In the genomic region with DNA sequence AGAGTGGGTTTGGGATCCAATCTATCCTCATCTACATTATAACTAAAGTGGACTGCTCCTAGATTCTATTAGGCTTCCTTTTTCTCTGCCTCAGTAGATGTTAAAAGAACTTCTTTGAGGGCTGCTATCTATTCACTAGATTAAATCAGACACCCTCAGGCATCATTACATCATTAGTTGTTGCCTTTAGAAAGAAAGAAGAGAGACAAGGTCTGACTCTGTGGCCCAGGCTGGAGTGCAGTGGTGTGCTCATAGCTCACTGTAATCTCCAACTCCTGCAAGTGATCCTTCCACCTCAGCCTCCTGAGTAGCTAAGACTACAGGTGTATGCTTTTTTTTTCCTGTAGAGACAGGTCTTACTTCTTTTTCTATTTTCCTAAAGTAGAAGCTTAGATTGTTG, we compare ENCODE assay signal across 23 cellular contexts.
"Had no signal": no experiment of that assay in that cellular context is flagged by ENCODE, and none has a peak within 500 bp of the region (broad histone marks: within the 10 kb centered on the region; RNA-seq: fewer than 3 reads in every experiment).

No MANE protein-coding gene starts in this region.

- ATAC-seq: effector memory CD8-positive, alpha-beta T cell; left cardiac atrium; left ventricle myocardium superior; naive thymus-derived CD4-positive, alpha-beta T cell; stimulated activated naive CD8-positive, alpha-beta T cell treated with anti-CD3 and anti-CD28 coated beads, Interleukin-15, amount 100 ng/mL, for 72 hours; upper lobe of right lung had no signal

- H3K9me3 Mint-ChIP-seq: dendritic cell treated with granulocyte-macrophage colony-stimulating factor and Interleukin-4, amounts not matched to agents 40 ng/mL and 50 ng/mL, for 4 days; effector memory CD8-positive, alpha-beta T cell; immature natural killer cell; nephron progenitor cell; stimulated activated naive B cell treated with anti-CD40 and anti-IgM and Interleukin-4, amounts not matched to agents 10 μg/mL and 1 μg/mL and 100 μg/mL, for 72 hours had no signal

- H3K4me3 ChIP-seq: esophagus squamous epithelium, lung, right atrium auricular region, sigmoid colon, skin epidermis, testis, upper lobe of right lung, vagina had no signal

- DNase-seq: effector memory CD8-positive, alpha-beta T cell; esophagus squamous epithelium; foreskin fibroblast; immature natural killer cell; kidney; left cardiac atrium; left ventricle myocardium superior; naive thymus-derived CD4-positive, alpha-beta T cell; nephron progenitor cell; posterior cingulate gyrus; sigmoid colon; stimulated activated CD4-positive, alpha-beta T cell treated with anti-CD3 and anti-CD28 coated beads, Interleukin-2, amount 100 ng/mL, for 24 hours; stimulated activated CD4-positive, alpha-beta T cell treated with anti-CD3 and anti-CD28 coated beads, Interleukin-4, amount 100 ng/mL, for 4 hours; stimulated activated naive B cell treated with anti-CD40 and anti-IgM and Interleukin-4, amounts not matched to agents 10 μg/mL and 1 μg/mL and 100 μg/mL, for 72 hours; stimulated activated naive CD8-positive, alpha-beta T cell treated with anti-CD3 and anti-CD28 coated beads, Interleukin-15, amount 100 ng/mL, for 72 hours; testis; upper lobe of right lung had no signal

- H3K27ac ChIP-seq: esophagus squamous epithelium, right atrium auricular region, sigmoid colon, skin epidermis, testis, upper lobe of right lung, vagina had no signal

- H3K4me1 ChIP-seq: right atrium auricular region, sigmoid colon, upper lobe of right lung, vagina had no signal

- H3K4me3 Mint-ChIP-seq: dendritic cell treated with granulocyte-macrophage colony-stimulating factor and Interleukin-4, amounts not matched to agents 40 ng/mL and 50 ng/mL, for 4 days; effector memory CD8-positive, alpha-beta T cell; immature natural killer cell; naive thymus-derived CD4-positive, alpha-beta T cell; nephron progenitor cell; stimulated activated naive B cell treated with anti-CD40 and anti-IgM and Interleukin-4, amounts not matched to agents 10 μg/mL and 1 μg/mL and 100 μg/mL, for 72 hours; stimulated activated naive CD8-positive, alpha-beta T cell treated with anti-CD3 and anti-CD28 coated beads, Interleukin-15, amount 100 ng/mL, for 72 hours had no signal

- H3K27ac Mint-ChIP-seq: dendritic cell treated with granulocyte-macrophage colony-stimulating factor and Interleukin-4, amounts not matched to agents 40 ng/mL and 50 ng/mL, for 4 days; effector memory CD8-positive, alpha-beta T cell; immature natural killer cell; naive thymus-derived CD4-positive, alpha-beta T cell; nephron progenitor cell; stimulated activated naive B cell treated with anti-CD40 and anti-IgM and Interleukin-4, amounts not matched to agents 10 μg/mL and 1 μg/mL and 100 μg/mL, for 72 hours; stimulated activated naive CD8-positive, alpha-beta T cell treated with anti-CD3 and anti-CD28 coated beads, Interleukin-15, amount 100 ng/mL, for 72 hours had no signal

- H3K27me3 ChIP-seq: right atrium auricular region, sigmoid colon, testis, upper lobe of right lung, vagina had no signal

- FAIRE-seq: colon, kidney had no signal

- H3K4me1 Mint-ChIP-seq: immature natural killer cell; naive thymus-derived CD4-positive, alpha-beta T cell; nephron progenitor cell; stimulated activated naive CD8-positive, alpha-beta T cell treated with anti-CD3 and anti-CD28 coated beads, Interleukin-15, amount 100 ng/mL, for 72 hours had no signal

- H3K9me3 ChIP-seq: esophagus squamous epithelium, right atrium auricular region, sigmoid colon, testis, upper lobe of right lung, vagina had no signal

- H3K27me3 Mint-ChIP-seq: dendritic cell treated with granulocyte-macrophage colony-stimulating factor and Interleukin-4, amounts not matched to agents 40 ng/mL and 50 ng/mL, for 4 days; stimulated activated naive CD8-positive, alpha-beta T cell treated with anti-CD3 and anti-CD28 coated beads, Interleukin-15, amount 100 ng/mL, for 72 hours had no signal

- H3K36me3 ChIP-seq: esophagus squamous epithelium, right atrium auricular region, sigmoid colon, upper lobe of right lung, vagina had no signal
